ENCODE assay signal across 35 cellular contexts in the genomic region with DNA sequence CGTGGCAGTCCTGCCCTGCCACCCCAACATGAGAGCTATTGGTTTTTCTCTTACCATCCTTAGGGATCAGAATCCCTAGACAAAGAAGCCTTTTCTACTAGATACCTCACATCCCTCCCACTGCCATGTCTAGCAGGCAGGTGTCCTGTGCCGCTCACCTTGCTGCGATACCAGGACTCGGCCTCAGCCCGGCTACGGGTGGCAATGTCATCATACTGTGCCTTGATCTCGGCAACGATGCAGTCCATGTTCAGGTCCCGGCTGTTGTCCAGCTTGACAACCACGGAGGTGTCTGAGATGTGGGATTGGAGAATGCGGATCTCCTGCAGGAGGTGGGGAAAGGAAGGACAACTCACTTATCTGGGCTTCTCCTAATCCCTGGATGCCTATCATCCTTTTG. TPM values are rescaled to one million over a fixed set of nuclear protein-coding genes. Genes with fewer than 3 reads are reported as not detected.
"Had no signal": no experiment of that assay in that cellular context is flagged by ENCODE, and none has a peak within 500 bp of the region (broad histone marks: within the 10 kb centered on the region; RNA-seq: fewer than 3 reads in every experiment).

No MANE protein-coding gene starts in this region.

- H3K9me3 Mint-ChIP-seq: activated CD4-positive, alpha-beta memory T cell treated with anti-CD3 and anti-CD28 coated beads, Interleukin-2, amount 10 ng/mL, durations not matched to agents 7 days and 5 days; activated CD4-positive, alpha-beta T cell treated with anti-CD3 and anti-CD28 coated beads, Interleukin-2, amount 10 ng/mL, durations not matched to agents 7 days and 5 days; activated T-cell treated with anti-CD3 and anti-CD28 coated beads, Interleukin-2, amount 50 U/mL, for 4 hours; activated T-helper 2 cell treated with anti-CD3 and anti-CD28 coated beads, Interferon-gamma antibody, Interleukin-2, Interleukin-4, amounts not matched to agents 10 μg/mL and 5 μg/mL and 100 μg/mL, durations not matched to agents 14 hours and 24 hours and 36 hours; central memory CD8-positive, alpha-beta T cell; effector memory CD8-positive, alpha-beta T cell; WTC11 had no signal

- H3K4me1 Mint-ChIP-seq: activated CD4-positive, alpha-beta T cell treated with anti-CD3 and anti-CD28 coated beads, Interleukin-2, amount 10 ng/mL, durations not matched to agents 7 days and 5 days; central memory CD8-positive, alpha-beta T cell; WTC11 had no signal

- H3K36me3 ChIP-seq: brain microvascular endothelial cell, esophagus squamous epithelium, gastroesophageal sphincter, heart right ventricle had no signal

- H3K27ac ChIP-seq: brain microvascular endothelial cell, epithelial cell of prostate, esophagus squamous epithelium, gastroesophageal sphincter, heart right ventricle, VCaP had no signal

- H3K9me3 ChIP-seq: esophagus squamous epithelium, gastroesophageal sphincter, heart right ventricle had no signal

- H3K4me3 ChIP-seq: esophagus squamous epithelium, gastroesophageal sphincter, heart right ventricle had no signal

- H3K4me3 Mint-ChIP-seq: activated CD4-positive, alpha-beta memory T cell treated with anti-CD3 and anti-CD28 coated beads, Interleukin-2, amount 10 ng/mL, durations not matched to agents 7 days and 5 days; activated CD4-positive, alpha-beta T cell treated with anti-CD3 and anti-CD28 coated beads, Interleukin-2, amount 10 ng/mL, durations not matched to agents 7 days and 5 days; activated naive CD8-positive, alpha-beta T cell; activated T-cell treated with anti-CD3 and anti-CD28 coated beads, Interleukin-2, amount 50 U/mL, for 4 hours; central memory CD8-positive, alpha-beta T cell; effector memory CD8-positive, alpha-beta T cell; WTC11 had no signal

- ATAC-seq: activated T-cell treated with anti-CD3 and anti-CD28 coated beads, Interleukin-2, amount 50 U/mL, for 4 hours; effector memory CD8-positive, alpha-beta T cell; gastroesophageal sphincter; heart right ventricle had no signal

- DNase-seq: activated CD4-positive, alpha-beta memory T cell treated with anti-CD3 and anti-CD28 coated beads, Interleukin-2, amount 10 ng/mL, durations not matched to agents 7 days and 5 days; activated CD4-positive, alpha-beta T cell treated with anti-CD3 and anti-CD28 coated beads for 1 hour; activated CD4-positive, alpha-beta T cell treated with anti-CD3 and anti-CD28 coated beads for 4 hours; activated CD4-positive, alpha-beta T cell treated with anti-CD3 and anti-CD28 coated beads, Interleukin-2, amount 10 ng/mL, durations not matched to agents 7 days and 5 days; activated CD4-positive, alpha-beta T cell treated with anti-CD3 and anti-CD28 coated beads, Interleukin-2, amount 50 U/mL, for 4 hours; activated effector memory CD4-positive, alpha-beta T cell treated with anti-CD3 and anti-CD28 coated beads, Interleukin-2, amount 50 U/mL, for 16 hours; activated naive CD4-positive, alpha-beta T cell treated with anti-CD3 and anti-CD28 coated beads, Interleukin-2, amount 50 U/mL, for 16 hours; activated T-cell treated with anti-CD3 and anti-CD28 coated beads, Interleukin-2, amount 50 U/mL, for 4 hours; amniotic stem cell; anterior cingulate cortex; brain microvascular endothelial cell; cortex of kidney; dermis blood vessel endothelial cell; effector CD4-positive, alpha-beta T cell; effector memory CD8-positive, alpha-beta T cell; esophagus squamous epithelium; foreskin melanocyte; heart right ventricle; T-helper 2 cell had no signal

- H3K27ac Mint-ChIP-seq: activated CD4-positive, alpha-beta memory T cell treated with anti-CD3 and anti-CD28 coated beads, Interleukin-2, amount 10 ng/mL, durations not matched to agents 7 days and 5 days; activated naive CD8-positive, alpha-beta T cell; activated T-helper 2 cell treated with anti-CD3 and anti-CD28 coated beads, Interferon-gamma antibody, Interleukin-2, Interleukin-4, amounts not matched to agents 10 μg/mL and 5 μg/mL and 100 μg/mL, durations not matched to agents 14 hours and 24 hours and 36 hours; effector memory CD8-positive, alpha-beta T cell; WTC11 had no signal

- H3K4me1 ChIP-seq: esophagus squamous epithelium, gastroesophageal sphincter, heart right ventricle had no signal

- H3K36me3 Mint-ChIP-seq: activated naive CD8-positive, alpha-beta T cell; WTC11 had no signal

RNA-seq across cellular contexts. Expression of a gene that starts 4.5 kb away (rescaled TPM):
- total RNA-seq: activated CD4-positive, alpha-beta memory T cell treated with anti-CD3 and anti-CD28 coated beads, Interleukin-2, amount 10 ng/mL, durations not matched to agents 7 days and 5 days; activated CD4-positive, alpha-beta T cell treated with anti-CD3 and anti-CD28 coated beads, Interleukin-2, amount 10 ng/mL, durations not matched to agents 7 days and 5 days; activated T-cell treated with anti-CD3 and anti-CD28 coated beads, Interleukin-2, amount 50 U/mL, for 4 hours; activated T-helper 2 cell treated with anti-CD3 and anti-CD28 coated beads, Interferon-gamma antibody, Interleukin-2, Interleukin-4, amounts not matched to agents 10 μg/mL and 5 μg/mL and 100 μg/mL, durations not matched to agents 14 hours and 24 hours and 36 hours; astrocyte; bronchial epithelial cell; cardiac septum; cerebellum; dermis blood vessel endothelial cell; endothelial cell of umbilical vein; esophagus squamous epithelium; fibroblast of lung; fibroblast of villous mesenchyme; gastroesophageal sphincter; glomerular endothelial cell; heart right ventricle; T-helper 1 cell treated with Interleukin-12 subunit alpha and Interleukin-12 subunit beta and Interleukin-4 antibody, amounts not matched to agents 30 ng/mL and 1 ng/mL, for 36 hours; WTC11 had no signal

RNA-seq across cellular contexts. Expression of a gene that starts 25.4 kb away (rescaled TPM):
- total RNA-seq: activated CD4-positive, alpha-beta memory T cell treated with anti-CD3 and anti-CD28 coated beads, Interleukin-2, amount 10 ng/mL, durations not matched to agents 7 days and 5 days; activated CD4-positive, alpha-beta T cell treated with anti-CD3 and anti-CD28 coated beads, Interleukin-2, amount 10 ng/mL, durations not matched to agents 7 days and 5 days; activated T-helper 2 cell treated with anti-CD3 and anti-CD28 coated beads, Interferon-gamma antibody, Interleukin-2, Interleukin-4, amounts not matched to agents 10 μg/mL and 5 μg/mL and 100 μg/mL, durations not matched to agents 14 hours and 24 hours and 36 hours; cardiac septum; cerebellum; dermis blood vessel endothelial cell; endothelial cell of umbilical vein; esophagus squamous epithelium; fibroblast of lung; fibroblast of villous mesenchyme; glomerular endothelial cell; heart right ventricle; T-helper 1 cell treated with Interleukin-12 subunit alpha and Interleukin-12 subunit beta and Interleukin-4 antibody, amounts not matched to agents 30 ng/mL and 1 ng/mL, for 36 hours had no signal

RNA-seq across cellular contexts. Expression of a gene that starts 42.3 kb away (rescaled TPM):
- total RNA-seq: activated CD4-positive, alpha-beta T cell treated with anti-CD3 and anti-CD28 coated beads, Interleukin-2, amount 10 ng/mL, durations not matched to agents 7 days and 5 days; activated T-cell treated with anti-CD3 and anti-CD28 coated beads, Interleukin-2, amount 50 U/mL, for 4 hours; cardiac septum; cerebellum; dermis blood vessel endothelial cell; endothelial cell of umbilical vein; esophagus squamous epithelium; glomerular endothelial cell had no signal

RNA-seq across cellular contexts. Expression of a gene that starts 50.6 kb away (rescaled TPM):
- total RNA-seq: activated CD4-positive, alpha-beta memory T cell treated with anti-CD3 and anti-CD28 coated beads, Interleukin-2, amount 10 ng/mL, durations not matched to agents 7 days and 5 days; activated CD4-positive, alpha-beta T cell treated with anti-CD3 and anti-CD28 coated beads, Interleukin-2, amount 10 ng/mL, durations not matched to agents 7 days and 5 days; activated T-cell treated with anti-CD3 and anti-CD28 coated beads, Interleukin-2, amount 50 U/mL, for 4 hours; activated T-helper 2 cell treated with anti-CD3 and anti-CD28 coated beads, Interferon-gamma antibody, Interleukin-2, Interleukin-4, amounts not matched to agents 10 μg/mL and 5 μg/mL and 100 μg/mL, durations not matched to agents 14 hours and 24 hours and 36 hours; astrocyte; bronchial epithelial cell; cardiac septum; cerebellum; dermis blood vessel endothelial cell; endothelial cell of umbilical vein; esophagus squamous epithelium; fibroblast of lung; fibroblast of villous mesenchyme; gastroesophageal sphincter; glomerular endothelial cell; heart right ventricle; T-helper 1 cell treated with Interleukin-12 subunit alpha and Interleukin-12 subunit beta and Interleukin-4 antibody, amounts not matched to agents 30 ng/mL and 1 ng/mL, for 36 hours; WTC11 had no signal
